ENCODE assay signal across 19 cellular contexts in the genomic region with DNA sequence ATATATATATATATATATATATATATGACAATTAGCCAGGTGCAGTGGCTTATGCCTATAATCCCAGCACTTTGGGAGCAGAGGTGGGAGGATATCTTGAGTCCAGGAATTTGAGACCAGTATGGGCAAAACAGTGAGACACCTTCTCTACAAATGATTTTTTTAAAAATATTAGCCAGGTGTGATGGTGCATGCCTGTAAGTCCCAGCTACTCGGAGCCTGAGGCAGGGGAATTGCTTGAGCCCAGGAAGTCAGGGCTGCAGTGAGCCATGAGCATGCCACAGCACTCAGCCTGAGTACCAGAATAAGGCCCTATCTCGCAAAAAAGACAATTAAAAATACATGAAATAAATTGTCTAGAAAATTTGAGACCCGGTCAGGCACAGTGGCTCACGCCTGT.
"Had no signal": no experiment of that assay in that cellular context is flagged by ENCODE, and none has a peak within 500 bp of the region (broad histone marks: within the 10 kb centered on the region; RNA-seq: fewer than 3 reads in every experiment).

No MANE protein-coding gene starts in this region.

- H3K27ac ChIP-seq: colonic mucosa, epithelial cell of prostate, gastrocnemius medialis, left lung, lower lobe of right lung had no signal

- H3K4me3 Mint-ChIP-seq: dendritic cell treated with granulocyte-macrophage colony-stimulating factor and Interleukin-4, amounts not matched to agents 40 ng/mL and 50 ng/mL, for 4 days; effector memory CD8-positive, alpha-beta T cell; endodermal cell; mesothelial cell of epicardium; naive B cell had no signal

- H3K4me1 Mint-ChIP-seq: naive B cell had no signal

- H3K36me3 ChIP-seq: colonic mucosa, gastrocnemius medialis, heart right ventricle, left lung, lower lobe of right lung had no signal

- H3K4me3 ChIP-seq: colonic mucosa, gastrocnemius medialis, heart right ventricle, left lung, lower lobe of right lung, mucosa of descending colon had no signal

- H3K9me3 ChIP-seq: colonic mucosa, gastrocnemius medialis, left lung, lower lobe of right lung, mucosa of descending colon had no signal

- DNase-seq: colonic mucosa; cortex of kidney; effector CD8-positive, alpha-beta T cell; effector memory CD8-positive, alpha-beta T cell; endodermal cell; foreskin melanocyte; gastrocnemius medialis; glutamatergic neuron; heart right ventricle; hippocampal formation; left cardiac atrium; left lung; left ventricle myocardium superior; lower lobe of right lung; mucosa of descending colon; naive B cell had no signal

- H3K27me3 ChIP-seq: colonic mucosa, gastrocnemius medialis, heart right ventricle had no signal

- H3K4me1 ChIP-seq: colonic mucosa, left lung, lower lobe of right lung had no signal

- H3K27ac Mint-ChIP-seq: dendritic cell treated with granulocyte-macrophage colony-stimulating factor and Interleukin-4, amounts not matched to agents 40 ng/mL and 50 ng/mL, for 4 days; effector memory CD8-positive, alpha-beta T cell; endodermal cell; mesothelial cell of epicardium; naive B cell had no signal

- H3K9me3 Mint-ChIP-seq: dendritic cell treated with granulocyte-macrophage colony-stimulating factor and Interleukin-4, amounts not matched to agents 40 ng/mL and 50 ng/mL, for 4 days; effector memory CD8-positive, alpha-beta T cell; endodermal cell; mesothelial cell of epicardium; naive B cell had no signal

- H3K36me3 Mint-ChIP-seq: mesothelial cell of epicardium, naive B cell had no signal
